Comparison of ENCODE assay signal across 1 cellular context in genomic region chr3:37967252-37967881, GRCh38.
TF ChIP-seq lines count a peak whose summit lies in the region.

No MANE protein-coding gene starts in this region.

TF ChIP-seq in H1, 55 proteins besides CTCF, POLR2A, EP300 and RAD21:
- TF ChIP-seq MAX (IDR thresholded peaks at IDR 0.05) (peak; percentile 51; the same call in 1 of the 2 replicates), SIX5 (IDR thresholded peaks at IDR 0.05; ENCODE audit: low read depth, low read length) (no peak), ASH2L (IDR thresholded peaks at IDR 0.05; ENCODE audit: low read length) (peak; percentile 21), GABPA (IDR thresholded peaks at IDR 0.05; ENCODE audit: borderline replicate concordance, insufficient read depth, low read length) (0 out of 2 replicates have a peak, but pooled peaks have one; percentile 53), TEAD4 (IDR thresholded peaks at IDR 0.05; ENCODE audit: low read depth, low read length) (peak; percentile 48; the same call in 1 of the 2 replicates)
